Comparison of ENCODE assay signal across 8 cellular contexts in genomic region chr19:53867225-53868090, GRCh38. TPM values are rescaled to one million over a fixed set of nuclear protein-coding genes. Genes with fewer than 3 reads are reported as not detected.
DNase-seq lines count a peak whose midpoint lies in the region; ATAC-seq and TF ChIP-seq lines count a peak whose summit lies in the region.

A gene with protein sequence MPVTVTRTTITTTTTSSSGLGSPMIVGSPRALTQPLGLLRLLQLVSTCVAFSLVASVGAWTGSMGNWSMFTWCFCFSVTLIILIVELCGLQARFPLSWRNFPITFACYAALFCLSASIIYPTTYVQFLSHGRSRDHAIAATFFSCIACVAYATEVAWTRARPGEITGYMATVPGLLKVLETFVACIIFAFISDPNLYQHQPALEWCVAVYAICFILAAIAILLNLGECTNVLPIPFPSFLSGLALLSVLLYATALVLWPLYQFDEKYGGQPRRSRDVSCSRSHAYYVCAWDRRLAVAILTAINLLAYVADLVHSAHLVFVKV (plus strand): TSS chr19:53867883. CDS start chr19:53873530, 5,647 bp downstream.

- DNase-seq in AG20443 (ENCODE audit: low spot score) (peak; percentile 98), PC-3 (peak; percentile 100), epithelial cell of prostate (ENCODE audit: low read depth, low spot score) (peak; percentile 72), middle frontal gyrus (ENCODE audit: extremely low spot score, low spot score) (peak; percentile 88)
- peak; percentile 100 for DNase-seq in activated T-cell treated with anti-CD3 and anti-CD28 coated beads, Interleukin-2, amount 50 U/mL, for 1 hour
- peak; percentile 98 for DNase-seq in stimulated activated CD8-positive, alpha-beta memory T cell treated with anti-CD3 and anti-CD28 coated beads, Interleukin-15, amount 100 ng/mL, for 48 hours (ENCODE audit: low read depth in 2 of 2)

- intact Hi-C loops in PC-3 (cut with micrococcal nuclease) = no loop called here

- POLR2A ChIA-PET in PC-3 (lab: Charles Lee; ENCODE audit: unreplicated experiment) = interaction anchor here (0.5 to 1.1 kb wide), 12 partner anchors 8 to 347 kb away, joined by 3 to 12 read pairs (median 4); no protein-coding TSS in a partner anchor

- H3K27ac ChIP-seq in PC-3 (ENCODE audit: low read length) (peak within 1 kb of the TSS; percentile 88), epithelial cell of prostate (peak within 1 kb of the TSS; percentile 63)

- no peaks in the 10 kb centered on the region for H3F3A ChIP-seq in PC-3 (ENCODE audit: low read length, unreplicated experiment)

- H3K4me1 ChIP-seq in PC-3 (ENCODE audit: insufficient read depth, low read length) = peaks cover 35% of the 10 kb centered on the region

- peaks cover 36% of the 10 kb centered on the region for H3K79me2 ChIP-seq in PC-3 (ENCODE audit: low read length)

- ATAC-seq in GM19025 (IDR thresholded peaks at IDR 0.05; ENCODE audit: low read depth, unreplicated experiment) (peak; percentile 60), HG03280 (IDR thresholded peaks at IDR 0.05; ENCODE audit: unreplicated experiment) (peak; percentile 69), PC-3 (peak; percentile 51)

- peaks cover 2% of the 10 kb centered on the region; the same call in 1 of the 2 replicates for H3K36me3 ChIP-seq in PC-3 (ENCODE audit: low read depth, low read length)

- H3K9me2 ChIP-seq in PC-3 (replicated peaks; ENCODE audit: low read length) = no peaks in the 10 kb centered on the region

- peak within 1 kb of the TSS; percentile 87 for H3K4me3 ChIP-seq in PC-3 (ENCODE audit: low read length)

- no peak for TF ChIP-seq CTCF in PC-3 (conservative IDR thresholded peaks at IDR 0.05; ENCODE audit: low read depth, low read length)

- H3K9ac ChIP-seq in PC-3 (ENCODE audit: low read length) = peak within 1 kb of the TSS; percentile 96

- H4K20me1 ChIP-seq in PC-3 (ENCODE audit: low read length) = no peaks in the 10 kb centered on the region

- H3K9me3 ChIP-seq in PC-3 (ENCODE audit: low read length) = no peaks in the 10 kb centered on the region

- peak within 1 kb of the TSS; percentile 54 for H2AFZ ChIP-seq in PC-3 (ENCODE audit: low read length)

- CTCF ChIA-PET in PC-3 (lab: Charles Lee) = interaction anchor here (1.5 kb wide), 1 partner anchor 162 kb away, joined by 6 read pairs; no protein-coding TSS in a partner anchor

- TSS peak; percentile 70 for BruUV-seq in PC-3 (replicated peaks; lab: Mats Ljungman, UMichigan)

- H3K27me3 ChIP-seq in PC-3 (ENCODE audit: low read length) = no peaks in the 10 kb centered on the region

- H3K4me2 ChIP-seq in PC-3 (ENCODE audit: low read length) = peak within 1 kb of the TSS; percentile 93

RNA-seq across cellular contexts. Expression of the gene that starts here (rescaled TPM):
- 58.9 and 63.5 TPM in 2 replicates for total RNA-seq in PC-3 (2014; rRNA removed)

Comparison
In these comparisons a context has a peak if more than half of its experiments do, and no peak if none do; other contexts are left out.
1. Peak in every context shown above with its lines: DNase-seq, ATAC-seq, H3K4me3 ChIP-seq and H3K27ac ChIP-seq.